1 cellular context compared by ENCODE assay signal in genomic region chr3:177345049-177345972, GRCh38.
A peak's percentile ranks its signal among the peaks of the same experiment; 100 is the strongest.
TF ChIP-seq lines count a peak whose summit lies in the region.

No MANE protein-coding gene starts in this region.

TF ChIP-seq in HEK293, 187 proteins besides CTCF, POLR2A, EP300 and RAD21 (continued from another document and continues in another):
- TF ChIP-seq, protein P1, sequence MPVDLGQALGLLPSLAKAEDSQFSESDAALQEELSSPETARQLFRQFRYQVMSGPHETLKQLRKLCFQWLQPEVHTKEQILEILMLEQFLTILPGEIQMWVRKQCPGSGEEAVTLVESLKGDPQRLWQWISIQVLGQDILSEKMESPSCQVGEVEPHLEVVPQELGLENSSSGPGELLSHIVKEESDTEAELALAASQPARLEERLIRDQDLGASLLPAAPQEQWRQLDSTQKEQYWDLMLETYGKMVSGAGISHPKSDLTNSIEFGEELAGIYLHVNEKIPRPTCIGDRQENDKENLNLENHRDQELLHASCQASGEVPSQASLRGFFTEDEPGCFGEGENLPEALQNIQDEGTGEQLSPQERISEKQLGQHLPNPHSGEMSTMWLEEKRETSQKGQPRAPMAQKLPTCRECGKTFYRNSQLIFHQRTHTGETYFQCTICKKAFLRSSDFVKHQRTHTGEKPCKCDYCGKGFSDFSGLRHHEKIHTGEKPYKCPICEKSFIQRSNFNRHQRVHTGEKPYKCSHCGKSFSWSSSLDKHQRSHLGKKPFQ (tag by site-specific recombination; IDR thresholded peaks at IDR 0.05), result no peak
- TF ChIP-seq ZNF776 (tag by site-specific recombination; IDR thresholded peaks at IDR 0.05; ENCODE audit: borderline replicate concordance) (no peak), ZNF76 (tag by site-specific recombination; IDR thresholded peaks at IDR 0.05; ENCODE audit: borderline replicate concordance, low read depth) (no peak), FEZF1 (tag by site-specific recombination; IDR thresholded peaks at IDR 0.05) (no peak), HOXC10 (CRISPR knock-in tag; IDR thresholded peaks at IDR 0.05) (no peak), MYNN (tag by site-specific recombination; IDR thresholded peaks at IDR 0.05; ENCODE audit: borderline replicate concordance) (no peak), ZBTB21 (tag by site-specific recombination; IDR thresholded peaks at IDR 0.05) (no peak), ZNF184 (tag by site-specific recombination; IDR thresholded peaks at IDR 0.05) (no peak), ZFP37 (tag by site-specific recombination; IDR thresholded peaks at IDR 0.05) (no peak), ZNF248 (tag by site-specific recombination; IDR thresholded peaks at IDR 0.05) (no peak), KLF16 (tag by site-specific recombination; IDR thresholded peaks at IDR 0.05) (no peak), KLF1 (tag by site-specific recombination; IDR thresholded peaks at IDR 0.05) (no peak), ZNF423 (tag by site-specific recombination; IDR thresholded peaks at IDR 0.05) (no peak), ZNF398 (tag by site-specific recombination; IDR thresholded peaks at IDR 0.05) (no peak), ZNF19 (tag by site-specific recombination; IDR thresholded peaks at IDR 0.05; ENCODE audit: low read depth) (no peak), ZNF292 (tag by site-specific recombination; IDR thresholded peaks at IDR 0.05; ENCODE audit: borderline replicate concordance, low read depth) (no peak), EGR2 (tag by site-specific recombination; IDR thresholded peaks at IDR 0.05; ENCODE audit: low read depth) (no peak), MEIS1 (CRISPR knock-in tag; IDR thresholded peaks at IDR 0.05; ENCODE audit: borderline replicate concordance) (no peak), GFI1B (tag by site-specific recombination; IDR thresholded peaks at IDR 0.05) (no peak), ZNF169 (tag by site-specific recombination; IDR thresholded peaks at IDR 0.05) (no peak), ZNF112 (tag by site-specific recombination; IDR thresholded peaks at IDR 0.05) (no peak), ZFHX2 (tag by site-specific recombination; conservative IDR thresholded peaks at IDR 0.05) (peak; percentile 34; the same call in 1 of the 2 replicates), ZNF768 (tag by site-specific recombination; IDR thresholded peaks at IDR 0.05) (no peak), BCL11A (tag by site-specific recombination; IDR thresholded peaks at IDR 0.05; ENCODE audit: low read depth) (no peak), ZNF341 (tag by site-specific recombination; IDR thresholded peaks at IDR 0.05; ENCODE audit: low read depth) (no peak), TRIM28 (IDR thresholded peaks at IDR 0.05; ENCODE audit: borderline replicate concordance, low read length) (0 out of 2 replicates have a peak, but pooled peaks have one; percentile 72), ZNF302 (tag by site-specific recombination; IDR thresholded peaks at IDR 0.05; ENCODE audit: low read depth) (no peak), ZBTB26 (tag by site-specific recombination; optimal IDR thresholded peaks at IDR 0.05) (no peak), ZNF266 (tag by site-specific recombination; IDR thresholded peaks at IDR 0.05; ENCODE audit: low read depth) (no peak), ZNF394 (tag by site-specific recombination; IDR thresholded peaks at IDR 0.05; ENCODE audit: borderline replicate concordance) (no peak), ZNF133 (tag by site-specific recombination; IDR thresholded peaks at IDR 0.05) (no peak)
- TF ChIP-seq, protein P2, sequence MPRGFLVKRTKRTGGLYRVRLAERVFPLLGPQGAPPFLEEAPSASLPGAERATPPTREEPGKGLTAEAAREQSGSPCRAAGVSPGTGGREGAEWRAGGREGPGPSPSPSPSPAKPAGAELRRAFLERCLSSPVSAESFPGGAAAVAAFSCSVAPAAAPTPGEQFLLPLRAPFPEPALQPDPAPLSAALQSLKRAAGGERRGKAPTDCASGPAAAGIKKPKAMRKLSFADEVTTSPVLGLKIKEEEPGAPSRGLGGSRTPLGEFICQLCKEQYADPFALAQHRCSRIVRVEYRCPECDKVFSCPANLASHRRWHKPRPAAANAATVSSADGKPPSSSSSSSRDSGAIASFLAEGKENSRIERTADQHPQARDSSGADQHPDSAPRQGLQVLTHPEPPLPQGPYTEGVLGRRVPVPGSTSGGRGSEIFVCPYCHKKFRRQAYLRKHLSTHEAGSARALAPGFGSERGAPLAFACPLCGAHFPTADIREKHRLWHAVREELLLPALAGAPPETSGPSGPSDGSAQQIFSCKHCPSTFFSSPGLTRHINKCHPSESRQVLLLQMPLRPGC (tag by site-specific recombination; IDR thresholded peaks at IDR 0.05), result peak; percentile 76
- TF ChIP-seq, protein P3, sequence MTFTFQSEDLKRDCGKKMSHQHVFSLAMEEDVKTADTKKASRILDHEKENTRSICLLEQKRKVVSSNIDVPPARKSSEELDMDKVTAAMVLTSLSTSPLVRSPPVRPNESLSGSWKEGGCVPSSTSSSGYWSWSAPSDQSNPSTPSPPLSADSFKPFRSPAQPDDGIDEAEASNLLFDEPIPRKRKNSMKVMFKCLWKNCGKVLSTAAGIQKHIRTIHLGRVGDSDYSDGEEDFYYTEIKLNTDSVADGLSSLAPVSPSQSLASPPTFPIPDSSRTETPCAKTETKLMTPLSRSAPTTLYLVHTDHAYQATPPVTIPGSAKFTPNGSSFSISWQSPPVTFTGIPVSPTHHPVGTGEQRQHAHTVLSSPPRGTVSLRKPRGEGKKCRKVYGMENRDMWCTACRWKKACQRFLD (tag by site-specific recombination; IDR thresholded peaks at IDR 0.05), result no peak
- TF ChIP-seq, protein P4, sequence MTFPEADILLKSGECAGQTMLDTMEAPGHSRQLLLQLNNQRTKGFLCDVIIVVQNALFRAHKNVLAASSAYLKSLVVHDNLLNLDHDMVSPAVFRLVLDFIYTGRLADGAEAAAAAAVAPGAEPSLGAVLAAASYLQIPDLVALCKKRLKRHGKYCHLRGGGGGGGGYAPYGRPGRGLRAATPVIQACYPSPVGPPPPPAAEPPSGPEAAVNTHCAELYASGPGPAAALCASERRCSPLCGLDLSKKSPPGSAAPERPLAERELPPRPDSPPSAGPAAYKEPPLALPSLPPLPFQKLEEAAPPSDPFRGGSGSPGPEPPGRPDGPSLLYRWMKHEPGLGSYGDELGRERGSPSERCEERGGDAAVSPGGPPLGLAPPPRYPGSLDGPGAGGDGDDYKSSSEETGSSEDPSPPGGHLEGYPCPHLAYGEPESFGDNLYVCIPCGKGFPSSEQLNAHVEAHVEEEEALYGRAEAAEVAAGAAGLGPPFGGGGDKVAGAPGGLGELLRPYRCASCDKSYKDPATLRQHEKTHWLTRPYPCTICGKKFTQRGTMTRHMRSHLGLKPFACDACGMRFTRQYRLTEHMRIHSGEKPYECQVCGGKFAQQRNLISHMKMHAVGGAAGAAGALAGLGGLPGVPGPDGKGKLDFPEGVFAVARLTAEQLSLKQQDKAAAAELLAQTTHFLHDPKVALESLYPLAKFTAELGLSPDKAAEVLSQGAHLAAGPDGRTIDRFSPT (tag by site-specific recombination; IDR thresholded peaks at IDR 0.05), result peak; percentile 92
- TF ChIP-seq, protein P5, sequence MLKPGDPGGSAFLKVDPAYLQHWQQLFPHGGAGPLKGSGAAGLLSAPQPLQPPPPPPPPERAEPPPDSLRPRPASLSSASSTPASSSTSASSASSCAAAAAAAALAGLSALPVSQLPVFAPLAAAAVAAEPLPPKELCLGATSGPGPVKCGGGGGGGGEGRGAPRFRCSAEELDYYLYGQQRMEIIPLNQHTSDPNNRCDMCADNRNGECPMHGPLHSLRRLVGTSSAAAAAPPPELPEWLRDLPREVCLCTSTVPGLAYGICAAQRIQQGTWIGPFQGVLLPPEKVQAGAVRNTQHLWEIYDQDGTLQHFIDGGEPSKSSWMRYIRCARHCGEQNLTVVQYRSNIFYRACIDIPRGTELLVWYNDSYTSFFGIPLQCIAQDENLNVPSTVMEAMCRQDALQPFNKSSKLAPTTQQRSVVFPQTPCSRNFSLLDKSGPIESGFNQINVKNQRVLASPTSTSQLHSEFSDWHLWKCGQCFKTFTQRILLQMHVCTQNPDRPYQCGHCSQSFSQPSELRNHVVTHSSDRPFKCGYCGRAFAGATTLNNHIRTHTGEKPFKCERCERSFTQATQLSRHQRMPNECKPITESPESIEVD (tag by site-specific recombination; IDR thresholded peaks at IDR 0.05), result no peak
- TF ChIP-seq, protein P6, sequence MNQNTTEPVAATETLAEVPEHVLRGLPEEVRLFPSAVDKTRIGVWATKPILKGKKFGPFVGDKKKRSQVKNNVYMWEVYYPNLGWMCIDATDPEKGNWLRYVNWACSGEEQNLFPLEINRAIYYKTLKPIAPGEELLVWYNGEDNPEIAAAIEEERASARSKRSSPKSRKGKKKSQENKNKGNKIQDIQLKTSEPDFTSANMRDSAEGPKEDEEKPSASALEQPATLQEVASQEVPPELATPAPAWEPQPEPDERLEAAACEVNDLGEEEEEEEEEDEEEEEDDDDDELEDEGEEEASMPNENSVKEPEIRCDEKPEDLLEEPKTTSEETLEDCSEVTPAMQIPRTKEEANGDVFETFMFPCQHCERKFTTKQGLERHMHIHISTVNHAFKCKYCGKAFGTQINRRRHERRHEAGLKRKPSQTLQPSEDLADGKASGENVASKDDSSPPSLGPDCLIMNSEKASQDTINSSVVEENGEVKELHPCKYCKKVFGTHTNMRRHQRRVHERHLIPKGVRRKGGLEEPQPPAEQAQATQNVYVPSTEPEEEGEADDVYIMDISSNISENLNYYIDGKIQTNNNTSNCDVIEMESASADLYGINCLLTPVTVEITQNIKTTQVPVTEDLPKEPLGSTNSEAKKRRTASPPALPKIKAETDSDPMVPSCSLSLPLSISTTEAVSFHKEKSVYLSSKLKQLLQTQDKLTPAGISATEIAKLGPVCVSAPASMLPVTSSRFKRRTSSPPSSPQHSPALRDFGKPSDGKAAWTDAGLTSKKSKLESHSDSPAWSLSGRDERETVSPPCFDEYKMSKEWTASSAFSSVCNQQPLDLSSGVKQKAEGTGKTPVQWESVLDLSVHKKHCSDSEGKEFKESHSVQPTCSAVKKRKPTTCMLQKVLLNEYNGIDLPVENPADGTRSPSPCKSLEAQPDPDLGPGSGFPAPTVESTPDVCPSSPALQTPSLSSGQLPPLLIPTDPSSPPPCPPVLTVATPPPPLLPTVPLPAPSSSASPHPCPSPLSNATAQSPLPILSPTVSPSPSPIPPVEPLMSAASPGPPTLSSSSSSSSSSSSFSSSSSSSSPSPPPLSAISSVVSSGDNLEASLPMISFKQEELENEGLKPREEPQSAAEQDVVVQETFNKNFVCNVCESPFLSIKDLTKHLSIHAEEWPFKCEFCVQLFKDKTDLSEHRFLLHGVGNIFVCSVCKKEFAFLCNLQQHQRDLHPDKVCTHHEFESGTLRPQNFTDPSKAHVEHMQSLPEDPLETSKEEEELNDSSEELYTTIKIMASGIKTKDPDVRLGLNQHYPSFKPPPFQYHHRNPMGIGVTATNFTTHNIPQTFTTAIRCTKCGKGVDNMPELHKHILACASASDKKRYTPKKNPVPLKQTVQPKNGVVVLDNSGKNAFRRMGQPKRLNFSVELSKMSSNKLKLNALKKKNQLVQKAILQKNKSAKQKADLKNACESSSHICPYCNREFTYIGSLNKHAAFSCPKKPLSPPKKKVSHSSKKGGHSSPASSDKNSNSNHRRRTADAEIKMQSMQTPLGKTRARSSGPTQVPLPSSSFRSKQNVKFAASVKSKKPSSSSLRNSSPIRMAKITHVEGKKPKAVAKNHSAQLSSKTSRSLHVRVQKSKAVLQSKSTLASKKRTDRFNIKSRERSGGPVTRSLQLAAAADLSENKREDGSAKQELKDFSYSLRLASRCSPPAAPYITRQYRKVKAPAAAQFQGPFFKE (tag by site-specific recombination; IDR thresholded peaks at IDR 0.05; ENCODE audit: borderline replicate concordance), result no peak
- TF ChIP-seq, protein P7, sequence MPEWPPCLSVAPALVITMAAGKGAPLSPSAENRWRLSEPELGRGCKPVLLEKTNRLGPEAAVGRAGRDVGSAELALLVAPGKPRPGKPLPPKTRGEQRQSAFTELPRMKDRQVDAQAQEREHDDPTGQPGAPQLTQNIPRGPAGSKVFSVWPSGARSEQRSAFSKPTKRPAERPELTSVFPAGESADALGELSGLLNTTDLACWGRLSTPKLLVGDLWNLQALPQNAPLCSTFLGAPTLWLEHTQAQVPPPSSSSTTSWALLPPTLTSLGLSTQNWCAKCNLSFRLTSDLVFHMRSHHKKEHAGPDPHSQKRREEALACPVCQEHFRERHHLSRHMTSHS (tag by site-specific recombination; IDR thresholded peaks at IDR 0.05), result no peak
- TF ChIP-seq, protein P8, sequence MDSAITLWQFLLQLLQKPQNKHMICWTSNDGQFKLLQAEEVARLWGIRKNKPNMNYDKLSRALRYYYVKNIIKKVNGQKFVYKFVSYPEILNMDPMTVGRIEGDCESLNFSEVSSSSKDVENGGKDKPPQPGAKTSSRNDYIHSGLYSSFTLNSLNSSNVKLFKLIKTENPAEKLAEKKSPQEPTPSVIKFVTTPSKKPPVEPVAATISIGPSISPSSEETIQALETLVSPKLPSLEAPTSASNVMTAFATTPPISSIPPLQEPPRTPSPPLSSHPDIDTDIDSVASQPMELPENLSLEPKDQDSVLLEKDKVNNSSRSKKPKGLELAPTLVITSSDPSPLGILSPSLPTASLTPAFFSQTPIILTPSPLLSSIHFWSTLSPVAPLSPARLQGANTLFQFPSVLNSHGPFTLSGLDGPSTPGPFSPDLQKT (IDR thresholded peaks at IDR 0.05; ENCODE audit: borderline replicate concordance, low read depth, low read length), result no peak
